Comparison of ENCODE assay signal across 11 cellular contexts in the genomic region with DNA sequence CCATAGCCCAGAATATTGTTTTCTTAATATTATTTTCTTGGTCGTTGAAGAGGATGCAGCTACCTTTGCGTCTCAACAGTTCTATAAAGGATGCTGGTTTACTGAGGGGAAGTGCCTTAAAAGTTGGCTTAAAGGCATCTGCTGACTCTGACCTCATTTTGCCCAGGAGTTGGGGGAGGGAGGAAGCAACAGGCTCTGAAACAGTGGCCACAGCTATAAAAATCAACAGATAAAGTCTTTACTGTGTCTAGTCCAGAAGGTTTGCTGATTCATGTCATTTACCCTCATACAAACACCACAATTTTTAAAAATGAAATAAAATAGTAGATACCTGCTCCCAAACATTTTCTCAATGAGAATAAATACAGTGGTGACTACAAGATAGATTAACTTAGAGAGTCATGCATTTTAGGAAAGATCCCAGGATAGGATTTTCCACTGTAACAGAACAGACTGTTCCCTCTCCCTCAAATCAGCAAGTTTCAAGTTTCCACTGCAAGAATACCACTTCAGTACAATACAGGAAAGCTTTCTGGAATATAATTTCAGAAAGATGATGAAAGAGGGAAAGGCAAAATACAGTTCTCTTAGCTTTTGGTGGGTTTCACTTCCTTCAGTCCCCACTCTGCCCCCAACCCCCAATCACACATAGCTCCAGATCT. TPM values are rescaled to one million over a fixed set of nuclear protein-coding genes. Genes with fewer than 3 reads are reported as not detected.
DNase-seq lines count a peak whose midpoint lies in the region; ATAC-seq and TF ChIP-seq lines count a peak whose summit lies in the region.
"Had no signal": no experiment of that assay in that cellular context is flagged by ENCODE, and none has a peak within 500 bp of the region (broad histone marks: within the 10 kb centered on the region; RNA-seq: fewer than 3 reads in every experiment).

No MANE protein-coding gene starts in this region.

- POLR2A ChIA-PET in SK-N-SH (lab: Yijun Ruan, JAX): no interaction called here
- POLR2A ChIA-PET in RWPE1 (lab: Yijun Ruan, JAX; ENCODE audit: low non-redundant PET): no interaction called here

- TF ChIP-seq RAD21 in SK-N-SH (IDR thresholded peaks at IDR 0.05; ENCODE audit: low read length): no peak

- peak; percentile 34 for DNase-seq in SK-N-SH
- peak; percentile 22 for DNase-seq in RKO (ENCODE audit: low spot score)
- peak; percentile 15 for DNase-seq in fibroblast of gingiva (ENCODE audit: low read depth)
- no peak for DNase-seq in smooth muscle cell (lab: John Stamatoyannopoulos, UW; ENCODE audit: unreplicated experiment)
- DNase-seq in RWPE1 (ENCODE audit: low spot score): no peak
- DNase-seq: effector memory CD4-positive, alpha-beta T cell; lower lobe of right lung; T-helper 1 cell had no signal

- no peaks in the 10 kb centered on the region for H3K9me2 ChIP-seq in SK-N-SH

- no peak for ATAC-seq in SK-N-SH treated with all-trans-retinoic acid at 6 μM for 48 hours
- no peak for ATAC-seq in activated CD4-positive, CD25-positive, alpha-beta regulatory T cell treated with anti-CD3 and anti-CD28 coated beads, Interleukin-2, amount 50 U/mL, for 24 hours
- ATAC-seq in HG02852 (IDR thresholded peaks at IDR 0.05; ENCODE audit: unreplicated experiment): no peak
- ATAC-seq: lower lobe of right lung had no signal

- no peaks in the 10 kb centered on the region for H3K79me2 ChIP-seq in SK-N-SH (ENCODE audit: insufficient read depth)
- no peaks in the 10 kb centered on the region for H3K79me2 ChIP-seq in smooth muscle cell (ENCODE audit: low read depth)

- 28% methylated on average over 2 of the region's 2 CpGs for WGBS in SK-N-SH (ENCODE audit: low lambda C conversion rate)
- WGBS in smooth muscle cell (ENCODE audit: low lambda C conversion rate): 32% methylated on average over 2 of the region's 2 CpGs

- H4K20me1 ChIP-seq in SK-N-SH (ENCODE audit: insufficient read depth) (no peaks in the 10 kb centered on the region), smooth muscle cell (ENCODE audit: low read depth) (no peaks in the 10 kb centered on the region)

- H3K9me3 ChIP-seq in SK-N-SH: no peaks in the 10 kb centered on the region
- no peaks in the 10 kb centered on the region for H3K9me3 ChIP-seq in smooth muscle cell (replicated peaks; ENCODE audit: low read depth)
- H3K9me3 ChIP-seq: lower lobe of right lung had no signal

- TF ChIP-seq EP300 in SK-N-SH (IDR thresholded peaks at IDR 0.05; ENCODE audit: borderline replicate concordance in 1 of 2, low read depth in 1 of 2, low read length in 1 of 2): no peak

- peaks cover 0 to 2% of the 10 kb centered on the region in 2 experiments for H3K36me3 ChIP-seq in SK-N-SH (replicated peaks in 1 of 2; ENCODE audit: control insufficient read depth in 1 of 2, insufficient read depth in 2 of 2, low read length in 1 of 2)
- no peaks in the 10 kb centered on the region for H3K36me3 ChIP-seq in smooth muscle cell (ENCODE audit: low read depth)
- H3K36me3 ChIP-seq: lower lobe of right lung had no signal

- H3K4me2 ChIP-seq in SK-N-SH (no peak overlapping the region; the same call in 1 of the 2 replicates), smooth muscle cell (peak overlapping the region; percentile 87)

- CTCF ChIA-PET in SK-N-SH (lab: Yijun Ruan, JAX): interaction anchor here (1.3 kb wide), 1 partner anchor 467 kb away, joined by 3 read pairs; no protein-coding TSS in a partner anchor
- CTCF ChIA-PET in RWPE1 (lab: Yijun Ruan, JAX): no interaction called here

- H3K4me1 ChIP-seq in SK-N-SH (ENCODE audit: control insufficient read depth in 1 of 2, insufficient read depth in 2 of 2, low read depth in 1 of 2, low read length in 1 of 2): peaks cover 0 to 4% of the 10 kb centered on the region in 2 experiments; a peak in 1 of 4 replicates
- no peaks in the 10 kb centered on the region for H3K4me1 ChIP-seq in smooth muscle cell (ENCODE audit: low read depth)
- H3K4me1 ChIP-seq: lower lobe of right lung had no signal

- H3F3A ChIP-seq in SK-N-SH (replicated peaks; ENCODE audit: insufficient read depth) (peaks cover 14% of the 10 kb centered on the region), smooth muscle cell (ENCODE audit: low read depth) (no peaks in the 10 kb centered on the region)

- H3K4me3 ChIP-seq in SK-N-SH (ENCODE audit: low read depth in 2 of 2, low read length in 1 of 2) (peak overlapping the region in 1 of 2 experiments; percentile 14; a peak in 2 of 4 replicates), smooth muscle cell (peak overlapping the region; percentile 61)
- H3K4me3 ChIP-seq: lower lobe of right lung had no signal

- peaks cover 13% of the 10 kb centered on the region; the same call in 1 of the 2 replicates for H3K27me3 ChIP-seq in SK-N-SH (ENCODE audit: insufficient read depth)
- no peaks in the 10 kb centered on the region for H3K27me3 ChIP-seq in smooth muscle cell (ENCODE audit: low read depth)

- TF ChIP-seq CTCF in SK-N-SH (IDR thresholded peaks at IDR 0.05): no peak
- no peak for TF ChIP-seq CTCF in smooth muscle cell (IDR thresholded peaks at IDR 0.05; ENCODE audit: borderline replicate concordance, insufficient read depth, poor library complexity, severe bottlenecking)
- TF ChIP-seq CTCF in RWPE1 (conservative IDR thresholded peaks at IDR 0.05; ENCODE audit: low read depth): no peak

- H3K27ac ChIP-seq in SK-N-SH (ENCODE audit: low read depth in 2 of 2, low read length in 1 of 2) (peak overlapping the region in 1 of 2 experiments; percentile 50; a peak in 1 of 4 replicates), smooth muscle cell (ENCODE audit: low read depth) (peak overlapping the region; percentile 60), RWPE1 (no peak overlapping the region)
- H3K27ac ChIP-seq: lower lobe of right lung had no signal

- no peak overlapping the region for H3K9ac ChIP-seq in SK-N-SH
- H3K9ac ChIP-seq in smooth muscle cell (ENCODE audit: low read depth): no peak overlapping the region

- H2AFZ ChIP-seq in SK-N-SH (ENCODE audit: low read depth) (no peak overlapping the region), smooth muscle cell (ENCODE audit: low read depth) (no peak overlapping the region)

TF ChIP-seq in SK-N-SH, 30 proteins besides CTCF, POLR2A, EP300 and RAD21:
- no peak for TF ChIP-seq MEF2A (IDR thresholded peaks at IDR 0.05; ENCODE audit: borderline replicate concordance, low read depth)
- no peak for TF ChIP-seq FOXM1 (IDR thresholded peaks at IDR 0.05; ENCODE audit: low read depth)
- TF ChIP-seq SMC3 (IDR thresholded peaks at IDR 0.05; ENCODE audit: low read depth, low read length): no peak
- TF ChIP-seq, protein P1, sequence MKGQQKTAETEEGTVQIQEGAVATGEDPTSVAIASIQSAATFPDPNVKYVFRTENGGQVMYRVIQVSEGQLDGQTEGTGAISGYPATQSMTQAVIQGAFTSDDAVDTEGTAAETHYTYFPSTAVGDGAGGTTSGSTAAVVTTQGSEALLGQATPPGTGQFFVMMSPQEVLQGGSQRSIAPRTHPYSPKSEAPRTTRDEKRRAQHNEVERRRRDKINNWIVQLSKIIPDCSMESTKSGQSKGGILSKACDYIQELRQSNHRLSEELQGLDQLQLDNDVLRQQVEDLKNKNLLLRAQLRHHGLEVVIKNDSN (IDR thresholded peaks at IDR 0.05; ENCODE audit: borderline replicate concordance, low read depth): no peak
TF ChIP-seq in SK-N-SH: peak in this region for 0.

TF ChIP-seq in SK-N-SH treated with all-trans-retinoic acid at 6 μM for 48 hours, 23 proteins besides CTCF, POLR2A, EP300 and RAD21:
- no peak for TF ChIP-seq ZC3H10 (CRISPR knock-in tag; IDR thresholded peaks at IDR 0.05)
- TF ChIP-seq SNAI2 (CRISPR knock-in tag; IDR thresholded peaks at IDR 0.05): no peak
- TF ChIP-seq RARB (CRISPR knock-in tag; IDR thresholded peaks at IDR 0.05): no peak
- TF ChIP-seq ZFP3 (CRISPR knock-in tag; IDR thresholded peaks at IDR 0.05): no peak
- no peak for TF ChIP-seq CREB5 (CRISPR knock-in tag; IDR thresholded peaks at IDR 0.05; ENCODE audit: low read depth)
- TF ChIP-seq ZFP30 (CRISPR knock-in tag; IDR thresholded peaks at IDR 0.05): no peak
- TF ChIP-seq ZNF70 (CRISPR knock-in tag; IDR thresholded peaks at IDR 0.05): no peak
- no peak for TF ChIP-seq ZNF565 (CRISPR knock-in tag; conservative IDR thresholded peaks at IDR 0.05; ENCODE audit: low read depth)
- no peak for TF ChIP-seq ESRRG (CRISPR knock-in tag; IDR thresholded peaks at IDR 0.05)
- no peak for TF ChIP-seq PPARA (CRISPR knock-in tag; IDR thresholded peaks at IDR 0.05; ENCODE audit: borderline replicate concordance)
- no peak for TF ChIP-seq CSRNP3 (CRISPR knock-in tag; IDR thresholded peaks at IDR 0.05)
- TF ChIP-seq TOX (CRISPR knock-in tag; IDR thresholded peaks at IDR 0.05; ENCODE audit: borderline replicate concordance): no peak
TF ChIP-seq in SK-N-SH treated with all-trans-retinoic acid at 6 μM for 48 hours: peak in this region for 0.

RNA-seq across cellular contexts. Expression of gene PHKA1, which starts 1.9 kb away (rescaled TPM):
- polyA plus RNA-seq in SK-N-SH (2012; rRNA removed) (4.8 and 6.2 TPM in 2 replicates), smooth muscle cell (3.3 and 4.5 TPM in 2 replicates)
- 4.7 and 5.6 TPM in 2 replicates for polyA plus RNA-seq in SK-N-SH (2012; cell fraction: cytosol; rRNA removed)
- polyA plus RNA-seq in SK-N-SH (2012; cell fraction: nucleus; rRNA removed): 8.0 and 10.5 TPM in 2 replicates
- 7.9 and 9.0 TPM in 2 replicates for total RNA-seq in smooth muscle cell

Comparison
In these comparisons a context has a peak if more than half of its experiments do, and no peak if none do; other contexts are left out.
1. DNase-seq: peak in SK-N-SH (single experiment), RKO (single experiment) and fibroblast of gingiva (single experiment); none in smooth muscle cell (single experiment) and RWPE1 (single experiment).